In the genomic region with DNA sequence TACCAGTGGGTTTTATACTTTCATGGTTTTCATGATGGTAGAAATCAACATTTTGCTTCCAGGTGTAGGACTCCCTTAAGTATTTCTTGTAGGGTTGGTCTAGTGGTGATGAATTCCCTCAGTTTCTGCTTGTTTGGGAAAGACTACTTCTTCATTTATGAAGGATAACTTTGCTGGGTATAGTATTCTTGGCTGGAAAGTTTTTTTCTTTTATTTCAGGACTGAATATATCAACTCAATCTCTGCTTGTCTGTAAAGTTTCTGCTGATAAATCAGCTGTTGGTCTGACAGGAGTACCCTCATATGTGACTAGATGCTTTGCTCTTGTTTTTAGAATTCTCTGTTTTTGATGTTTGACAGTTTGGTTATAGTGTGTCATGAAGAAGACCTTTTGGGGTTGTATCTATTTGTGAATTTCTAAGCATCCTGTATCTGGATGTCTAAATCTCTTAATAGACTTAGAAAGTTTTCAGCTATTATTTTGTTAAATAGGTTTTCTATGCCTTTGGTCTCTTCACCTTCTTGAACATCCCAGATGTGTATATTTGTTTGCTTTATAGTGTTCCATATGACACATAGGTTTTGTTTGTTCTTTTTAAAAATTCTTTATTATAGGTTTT, we compare ENCODE assay signal across 16 cellular contexts.
DNase-seq lines count a peak whose midpoint lies in the region; TF ChIP-seq lines count a peak whose summit lies in the region.
"Had no signal": no experiment of that assay in that cellular context is flagged by ENCODE, and none has a peak within 500 bp of the region (broad histone marks: within the 10 kb centered on the region; RNA-seq: fewer than 3 reads in every experiment).

No MANE protein-coding gene starts in this region.

- no peaks in the 10 kb centered on the region for H3K27me3 ChIP-seq in Karpas-422 (ENCODE audit: low read length)
- H3K27me3 ChIP-seq: BLaER1 treated with 17β-estradiol and CSF1 and Interleukin-3, amounts not matched to agents 10 nM and 100 nM had no signal

- H3K4me1 ChIP-seq in HEK293 (ENCODE audit: control insufficient read depth, insufficient read depth, low read length) (peaks cover 11% of the 10 kb centered on the region), Karpas-422 (ENCODE audit: low read length) (no peaks in the 10 kb centered on the region)
- H3K4me1 ChIP-seq: BLaER1 treated with 17β-estradiol and CSF1 and Interleukin-3, amounts not matched to agents 10 nM and 100 nM; Caco-2 had no signal

- no peak overlapping the region for H3K4me3 ChIP-seq in HEK293 (ENCODE audit: low read depth, low read length)
- no peak overlapping the region for H3K4me3 ChIP-seq in Karpas-422 (ENCODE audit: low read length)
- H3K4me3 ChIP-seq: BLaER1 treated with 17β-estradiol and CSF1 and Interleukin-3, amounts not matched to agents 10 nM and 100 nM had no signal

- no peak overlapping the region for H2AFZ ChIP-seq in Karpas-422 (ENCODE audit: low read length)

- in situ Hi-C loops in GM13976 (cut with MboI; ENCODE audit: low sequenced_read_pairs, unreplicated experiment), result no loop called here

- no peak for TF ChIP-seq POLR2A in erythroblast (IDR thresholded peaks at IDR 0.05; ENCODE audit: low read length)

- H3K9me3 ChIP-seq in HEK293 (ENCODE audit: control insufficient read depth, insufficient read depth, low read depth, low read length) (no peaks in the 10 kb centered on the region), Karpas-422 (ENCODE audit: low read length) (peaks cover 19% of the 10 kb centered on the region)

- no peaks in the 10 kb centered on the region for H4K20me1 ChIP-seq in Karpas-422 (ENCODE audit: insufficient read depth, low read depth, low read length)
- H4K20me1 ChIP-seq: BLaER1 treated with 17β-estradiol and CSF1 and Interleukin-3, amounts not matched to agents 10 nM and 100 nM had no signal

- H3K36me3 ChIP-seq in HEK293 (ENCODE audit: control insufficient read depth in 2 of 2, insufficient read depth in 1 of 2, low read length in 2 of 2) (no peaks in the 10 kb centered on the region), Karpas-422 (ENCODE audit: insufficient read depth, low read length) (no peaks in the 10 kb centered on the region)

- no peaks in the 10 kb centered on the region for H3K79me2 ChIP-seq in Karpas-422 (ENCODE audit: low read length)

- no peak overlapping the region for H3K9ac ChIP-seq in Karpas-422 (ENCODE audit: low read length)
- H3K9ac ChIP-seq: BLaER1 treated with 17β-estradiol and CSF1 and Interleukin-3, amounts not matched to agents 10 nM and 100 nM had no signal

- DNase-seq in OCI-M1 (lab: John Stamatoyannopoulos, UW), result peak; percentile 14
- peak; percentile 24 to 44 for DNase-seq in erythroblast (lab: John Stamatoyannopoulos, UW)
- DNase-seq in GM13976 (ENCODE audit: low spot score), result no peak
- no peak for DNase-seq in midbrain (lab: John Stamatoyannopoulos, UW)
- DNase-seq in Karpas-422, result no peak
- DNase-seq: 8988T; AML-193; Caco-2; Calu3; CD4-positive, alpha-beta T cell; CD8-positive, alpha-beta T cell; DMS79 treated with DMSO at 0.1 percent for 48 hours; GF-D8 had no signal

- H3K27ac ChIP-seq in HEK293 (ENCODE audit: extremely low read depth, low read depth, low read length), result no peak overlapping the region
- H3K27ac ChIP-seq in Karpas-422 (ENCODE audit: low read length), result no peak overlapping the region
- H3K27ac ChIP-seq: BLaER1 treated with 17β-estradiol and CSF1 and Interleukin-3, amounts not matched to agents 10 nM and 100 nM; C4-2B had no signal

- POLR2A ChIA-PET in HEK293 (lab: Yijun Ruan, JAX), result no interaction called here

- no peak overlapping the region for H3K4me2 ChIP-seq in Karpas-422 (ENCODE audit: low read depth, low read length, poor library complexity, severe bottlenecking)
- H3K4me2 ChIP-seq: BLaER1 treated with 17β-estradiol and CSF1 and Interleukin-3, amounts not matched to agents 10 nM and 100 nM had no signal

- CTCF ChIA-PET in HEK293 (lab: Yijun Ruan, JAX), result interaction anchor here (0.8 to 1.2 kb wide), 4 partner anchors 9 to 227 kb away, joined by 3 to 8 read pairs (median 5); no protein-coding TSS in a partner anchor

- no peaks in the 10 kb centered on the region for H3K9me2 ChIP-seq in Karpas-422 (replicated peaks; ENCODE audit: insufficient read depth, low read length)

- TF ChIP-seq CTCF in HEK293 (tag by site-specific recombination; IDR thresholded peaks at IDR 0.05) (no peak), GM13976 (IDR thresholded peaks at IDR 0.05; ENCODE audit: borderline replicate concordance, control extremely low read depth, extremely low read depth, insufficient read depth, missing control alignments) (no peak)

TF ChIP-seq in HEK293, 187 proteins besides CTCF, POLR2A, EP300 and RAD21:
- TF ChIP-seq ZSCAN30 (tag by site-specific recombination; IDR thresholded peaks at IDR 0.05) (no peak), ZBTB21 (tag by site-specific recombination; IDR thresholded peaks at IDR 0.05) (no peak), TRIM28 (IDR thresholded peaks at IDR 0.05; ENCODE audit: borderline replicate concordance, low read length) (peak; percentile 73; the same call in 1 of the 2 replicates), SETDB1 (IDR thresholded peaks at IDR 0.05; ENCODE audit: insufficient read length, low read length) (peak; percentile 100), ZNF350 (tag by site-specific recombination; IDR thresholded peaks at IDR 0.05) (no peak), ZNF510 (tag by site-specific recombination; IDR thresholded peaks at IDR 0.05; ENCODE audit: insufficient replicate concordance) (peak; percentile 45)

Comparison
In these comparisons a context has a peak if more than half of its experiments do, and no peak if none do; other contexts are left out.
1. DNase-seq: peak in OCI-M1 (single experiment) and erythroblast (2 of 2); none in GM13976 (single experiment), midbrain (single experiment) and Karpas-422 (single experiment).